8 cellular contexts compared by ENCODE assay signal in genomic region chr3:19946832-19947548, GRCh38. TPM values are rescaled to one million over a fixed set of nuclear protein-coding genes. Genes with fewer than 3 reads are reported as not detected.
DNase-seq lines count a peak whose midpoint lies in the region; ATAC-seq lines count a peak whose summit lies in the region.

Gene RAB5A, plus strand, starts transcription at chr3:19947097. Its CDS starts 3,802 bp downstream, at chr3:19950899.

- peaks cover 10% of the 10 kb centered on the region for H3K36me3 ChIP-seq in H7 (replicated peaks; ENCODE audit: control insufficient read depth, insufficient read depth, low read length)

- no peaks in the 10 kb centered on the region for H3K9me3 Mint-ChIP-seq in natural killer cell treated with Interleukin-12 subunit alpha and Interleukin-12 subunit beta and Interleukin-15 and Interleukin-18, amount 100 ng/mL, for 72 hours

- DNase-seq in ELF-1 (ENCODE audit: low read depth, low spot score) = peak; percentile 99
- peak; percentile 95 for DNase-seq in H7
- peak; percentile 96 for DNase-seq in M059J (ENCODE audit: low read depth)
- DNase-seq in SHP77 (lab: John Stamatoyannopoulos, UW) = peak; percentile 95 to 96
- peak; percentile 95 for DNase-seq in activated effector memory CD4-positive, alpha-beta T cell treated with Interleukin-2 at 50 U/mL for 16 hours
- DNase-seq in fibroblast of peridontal ligament (ENCODE audit: extremely low read depth) = peak; percentile 97
- peak; percentile 99 for DNase-seq in natural killer cell treated with Interleukin-12 subunit alpha and Interleukin-12 subunit beta and Interleukin-15 and Interleukin-18, amount 100 ng/mL, for 72 hours (ENCODE audit: low spot score)
- DNase-seq in stimulated activated naive CD8-positive, alpha-beta T cell treated with anti-CD3 and anti-CD28 coated beads, Interleukin-15, Interleukin-2, amounts not matched to agents 100 U/mL and 50 U/mL, for 24 hours = peak; percentile 97

- H3K27ac Mint-ChIP-seq in natural killer cell treated with Interleukin-12 subunit alpha and Interleukin-12 subunit beta and Interleukin-15 and Interleukin-18, amount 100 ng/mL, for 72 hours = peak within 1 kb of the TSS; percentile 87 to 89

- H3K4me3 ChIP-seq in H7 (ENCODE audit: insufficient read depth, low read depth, low read length) = peak within 1 kb of the TSS; percentile 96

- H3K27me3 Mint-ChIP-seq in natural killer cell treated with Interleukin-12 subunit alpha and Interleukin-12 subunit beta and Interleukin-15 and Interleukin-18, amount 100 ng/mL, for 72 hours = no peaks in the 10 kb centered on the region

- H3K4me3 Mint-ChIP-seq in natural killer cell treated with Interleukin-12 subunit alpha and Interleukin-12 subunit beta and Interleukin-15 and Interleukin-18, amount 100 ng/mL, for 72 hours = peak within 1 kb of the TSS; percentile 87

- H3K36me3 Mint-ChIP-seq in natural killer cell treated with Interleukin-12 subunit alpha and Interleukin-12 subunit beta and Interleukin-15 and Interleukin-18, amount 100 ng/mL, for 72 hours = peaks cover 6% of the 10 kb centered on the region

- peak; percentile 95 to 96 for ATAC-seq in natural killer cell treated with Interleukin-12 subunit alpha and Interleukin-12 subunit beta and Interleukin-15 and Interleukin-18, amount 100 ng/mL, for 72 hours
- ATAC-seq in stimulated activated naive CD8-positive, alpha-beta T cell treated with anti-CD3 and anti-CD28 coated beads, Interleukin-15, Interleukin-2, amounts not matched to agents 100 U/mL and 50 U/mL, for 24 hours = peak; percentile 95

- H3K4me1 Mint-ChIP-seq in natural killer cell treated with Interleukin-12 subunit alpha and Interleukin-12 subunit beta and Interleukin-15 and Interleukin-18, amount 100 ng/mL, for 72 hours (ENCODE audit: low read depth in 2 of 2) = peaks cover 19 to 46% of the 10 kb centered on the region in 2 donors

- H3K27me3 ChIP-seq in H7 (ENCODE audit: control insufficient read depth, insufficient read depth, low read length) = no peaks in the 10 kb centered on the region

RNA-seq across cellular contexts. Expression of gene RAB5A, which starts in this region (rescaled TPM):
- 34.4 and 60.0 TPM in 2 replicates for total RNA-seq in H7 (2014; rRNA removed; shearing (Covaris generic))
- 37.8 and 58.7 TPM in 2 replicates for total RNA-seq in M059J (2014; rRNA removed; shearing (Covaris generic))
- 10 to 100 TPM; 59.0 to 68.9 TPM for total RNA-seq in natural killer cell treated with Interleukin-12 subunit alpha and Interleukin-12 subunit beta and Interleukin-15 and Interleukin-18, amount 100 ng/mL, for 72 hours

Comparison
In these comparisons a context has a peak if more than half of its experiments do, and no peak if none do; other contexts are left out.
1. Peak in every context shown above with its lines: DNase-seq, ATAC-seq and H3K4me3 ChIP-seq.